Comparison of ENCODE assay signal across 20 cellular contexts in genomic region chr2:25989154-25989553, GRCh38. TPM values are rescaled to one million over a fixed set of nuclear protein-coding genes. Genes with fewer than 3 reads are reported as not detected.
DNase-seq lines count a peak whose midpoint lies in the region; ATAC-seq and TF ChIP-seq lines count a peak whose summit lies in the region.
"Had no signal": no experiment of that assay in that cellular context is flagged by ENCODE, and none has a peak within 500 bp of the region (broad histone marks: within the 10 kb centered on the region; RNA-seq: fewer than 3 reads in every experiment).

No MANE protein-coding gene starts in this region.

- ATAC-seq in GM21447 (IDR thresholded peaks at IDR 0.05; ENCODE audit: unreplicated experiment) (no peak), mucosa of descending colon (no peak), lower lobe of right lung (no peak)

- H3K36me3 ChIP-seq in mucosa of descending colon (ENCODE audit: low read depth): no peaks in the 10 kb centered on the region
- H3K36me3 ChIP-seq in lower lobe of right lung: no peaks in the 10 kb centered on the region
- H3K36me3 ChIP-seq: BE2C, HAP-1 had no signal

- H3K4me1 ChIP-seq in mucosa of descending colon (ENCODE audit: low read depth): peaks cover 7% of the 10 kb centered on the region
- peaks cover 6% of the 10 kb centered on the region for H3K4me1 ChIP-seq in lower lobe of right lung
- H3K4me1 ChIP-seq: HAP-1 had no signal

- no peaks in the 10 kb centered on the region for H3K9me3 Mint-ChIP-seq in chondrocyte (ENCODE audit: low read depth)
- H3K9me3 Mint-ChIP-seq: CD4-positive, CD25-positive, alpha-beta regulatory T cell had no signal

- intact Hi-C loops in posterior vena cava (cut with DNase I) (no loop called here), mucosa of descending colon (cut with DNase I, micrococcal nuclease) (no loop called here), lower lobe of right lung (cut with DNase I) (no loop called here)

- H3K27ac Mint-ChIP-seq in chondrocyte (ENCODE audit: unreplicated experiment): no peak overlapping the region

- no peak overlapping the region for H3K27ac ChIP-seq in lower lobe of right lung
- H3K27ac ChIP-seq: GM23248 had no signal

- peak; percentile 53 for DNase-seq in ELF-1 (ENCODE audit: low read depth, low spot score)
- DNase-seq in M059J (ENCODE audit: low read depth): peak; percentile 33
- peak; percentile 41 for DNase-seq in chondrocyte (ENCODE audit: low spot score)
- DNase-seq in posterior vena cava (ENCODE audit: low spot score): peak; percentile 22
- DNase-seq in mucosa of descending colon: no peak
- DNase-seq in lower lobe of right lung: no peak
- DNase-seq: ACHN; BE2C; C1 segment of cervical spinal cord; CD4-positive, CD25-positive, alpha-beta regulatory T cell; CD8-positive, alpha-beta memory T cell; COR-L47; DMS 273 treated with DMSO at 0.1 percent for 48 hours; DMS53; DND-41; EL; GM23248; IMR-90 had no signal

- no peaks in the 10 kb centered on the region for H3K27me3 Mint-ChIP-seq in chondrocyte (ENCODE audit: low read depth)
- H3K27me3 Mint-ChIP-seq: CD8-positive, alpha-beta memory T cell had no signal

- TF ChIP-seq CTCF in chondrocyte (IDR thresholded peaks at IDR 0.05) (no peak), mucosa of descending colon (IDR thresholded peaks at IDR 0.05) (no peak), lower lobe of right lung (IDR thresholded peaks at IDR 0.05) (no peak)

- no peaks in the 10 kb centered on the region for H3K36me3 Mint-ChIP-seq in chondrocyte (ENCODE audit: low read depth)
- H3K36me3 Mint-ChIP-seq: CD4-positive, CD25-positive, alpha-beta regulatory T cell; CD8-positive, alpha-beta memory T cell had no signal

- no peaks in the 10 kb centered on the region for H3K27me3 ChIP-seq in lower lobe of right lung (ENCODE audit: low read depth)
- H3K27me3 ChIP-seq: BE2C had no signal

- H3K4me3 Mint-ChIP-seq in chondrocyte (ENCODE audit: unreplicated experiment): no peak overlapping the region
- H3K4me3 Mint-ChIP-seq: CD8-positive, alpha-beta memory T cell had no signal

- H3K9me3 ChIP-seq in mucosa of descending colon (no peaks in the 10 kb centered on the region), lower lobe of right lung (no peaks in the 10 kb centered on the region)
- H3K9me3 ChIP-seq: BE2C, HAP-1 had no signal

- H3K4me1 Mint-ChIP-seq in chondrocyte (ENCODE audit: low read depth): peaks cover 9% of the 10 kb centered on the region

- H3K4me3 ChIP-seq in mucosa of descending colon (no peak overlapping the region), lower lobe of right lung (no peak overlapping the region)
- H3K4me3 ChIP-seq: GM23248, HAP-1 had no signal

RNA-seq across cellular contexts. Expression of gene KIF3C, which starts 6.9 kb away (rescaled TPM):
- total RNA-seq in M059J (2014; rRNA removed; shearing (Covaris generic)): 6.3 and 11.1 TPM in 2 replicates
- total RNA-seq in chondrocyte: 34.4 to 38.6 TPM (median 37.3 TPM) in 3 replicates
- total RNA-seq in posterior vena cava: 10 to 100 TPM in 1 of 2 donors, 1 to 10 TPM in 1; 3.9 to 10.9 TPM
- total RNA-seq in mucosa of descending colon: 10 to 100 TPM in 1 of 3 donors, 1 to 10 TPM in 2; 1.7 to 14.9 (median 3.3) TPM
- total RNA-seq in lower lobe of right lung: 6.0 TPM

RNA-seq across cellular contexts. Expression of gene RAB10, which starts 44.7 kb away (rescaled TPM):
- total RNA-seq in M059J (2014; rRNA removed; shearing (Covaris generic)): 71.0 and 115 TPM in 2 replicates
- total RNA-seq in chondrocyte (148 to 162 TPM (median 153 TPM) in 3 replicates), posterior vena cava (10 to 100 TPM; 86.1 to 94.6 TPM), mucosa of descending colon (100 to 1,000 TPM; 129 to 166 (median 162) TPM), lower lobe of right lung (113 TPM)

Comparison
In these comparisons a context has a peak if more than half of its experiments do, and no peak if none do; other contexts are left out.
1. DNase-seq: peak in ELF-1 (single experiment), M059J (single experiment), chondrocyte (single experiment) and posterior vena cava (single experiment); none in mucosa of descending colon (0 of 3) and lower lobe of right lung (single experiment).